Comparison of ENCODE assay signal across 16 cellular contexts in the genomic region with DNA sequence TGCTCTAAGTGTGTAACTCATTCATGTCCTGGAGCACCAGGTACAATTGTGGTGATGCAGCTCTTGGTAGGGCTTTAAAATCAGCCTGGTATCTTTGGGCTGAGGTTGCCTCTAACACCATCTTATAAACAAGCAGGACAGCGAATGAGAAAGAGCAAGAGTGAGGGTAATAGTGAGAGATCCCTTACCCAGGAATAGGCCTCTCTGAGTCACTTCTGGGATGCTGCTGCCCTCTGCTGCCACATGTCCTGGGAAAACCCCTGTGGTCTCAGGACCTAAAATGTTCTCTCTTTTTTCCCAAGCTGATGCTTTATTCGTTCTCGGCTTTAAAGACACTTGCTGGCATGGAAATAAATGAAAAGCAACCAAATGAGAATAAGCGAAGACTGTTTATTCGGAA. TPM values are rescaled to one million over a fixed set of nuclear protein-coding genes. Genes with fewer than 3 reads are reported as not detected.
"Had no signal": no experiment of that assay in that cellular context is flagged by ENCODE, and none has a peak within 500 bp of the region (broad histone marks: within the 10 kb centered on the region; RNA-seq: fewer than 3 reads in every experiment).

No MANE protein-coding gene starts in this region.

RNA-seq across cellular contexts. Expression of a gene that starts 7.2 kb away (rescaled TPM):
- total RNA-seq: activated B cell treated with CpG ODN at 0.5 μM for 24 hours; activated CD8-positive, alpha-beta T cell treated with anti-CD3 and anti-CD28 coated beads for 36 hours; activated naive CD4-positive, alpha-beta T cell treated with anti-CD3 and anti-CD28 coated beads for 36 hours; activated naive CD8-positive, alpha-beta T cell treated with anti-CD3 and anti-CD28 coated beads for 36 hours; activated T-cell treated with anti-CD3 and anti-CD28 coated beads, Interleukin-2, amount 50 U/mL, for 4 hours; activated T-helper 2 cell treated with anti-CD3 and anti-CD28 coated beads, Interferon-gamma antibody, Interleukin-2, Interleukin-4, amounts not matched to agents 10 μg/mL and 5 μg/mL and 100 μg/mL, durations not matched to agents 14 hours and 24 hours and 36 hours; aorta; body of pancreas; chondrocyte; dermis blood vessel endothelial cell; esophagus muscularis mucosa; gastroesophageal sphincter; glomerular endothelial cell; T-cell; T-helper 2 cell treated with Interferon-gamma antibody and Interleukin-4, amounts not matched to agents 100 ng/mL and 5 ng/mL, for 36 hours had no signal
- polyA plus RNA-seq: adrenal gland, aorta had no signal

RNA-seq across cellular contexts. Expression of a gene that starts 39.0 kb away (rescaled TPM):
- total RNA-seq: activated B cell treated with CpG ODN at 0.5 μM for 24 hours; activated CD8-positive, alpha-beta T cell treated with anti-CD3 and anti-CD28 coated beads for 36 hours; activated naive CD4-positive, alpha-beta T cell treated with anti-CD3 and anti-CD28 coated beads for 36 hours; activated naive CD8-positive, alpha-beta T cell treated with anti-CD3 and anti-CD28 coated beads for 36 hours; activated T-cell treated with anti-CD3 and anti-CD28 coated beads, Interleukin-2, amount 50 U/mL, for 4 hours; activated T-helper 2 cell treated with anti-CD3 and anti-CD28 coated beads, Interferon-gamma antibody, Interleukin-2, Interleukin-4, amounts not matched to agents 10 μg/mL and 5 μg/mL and 100 μg/mL, durations not matched to agents 14 hours and 24 hours and 36 hours; adrenal gland; aorta; body of pancreas; chondrocyte; dermis blood vessel endothelial cell; esophagus muscularis mucosa; gastroesophageal sphincter; glomerular endothelial cell; T-cell; T-helper 2 cell treated with Interferon-gamma antibody and Interleukin-4, amounts not matched to agents 100 ng/mL and 5 ng/mL, for 36 hours had no signal
- polyA plus RNA-seq: aorta had no signal
